In genomic region chr17:57518587-57519118, GRCh38 we compare ENCODE assay signal across 1 cellular context.
A peak's percentile ranks its signal among the peaks of the same experiment; 100 is the strongest.
TF ChIP-seq lines count a peak whose summit lies in the region.

No MANE protein-coding gene starts in this region.

TF ChIP-seq in HepG2, 621 proteins besides CTCF, POLR2A, EP300 and RAD21 (continued from another document and continues in another):
- TF ChIP-seq SRSF4 (IDR thresholded peaks at IDR 0.05; ENCODE audit: low read depth, low read length, poor library complexity, severe bottlenecking) = no peak
- TF ChIP-seq MEIS1 (CRISPR knock-in tag; IDR thresholded peaks at IDR 0.05; ENCODE audit: borderline replicate concordance) = no peak
- TF ChIP-seq ZNF276 (CRISPR knock-in tag; IDR thresholded peaks at IDR 0.05; ENCODE audit: low read depth) = no peak
- no peak for TF ChIP-seq FOXO1 (CRISPR knock-in tag; IDR thresholded peaks at IDR 0.05)
- TF ChIP-seq BCL3 (CRISPR knock-in tag; IDR thresholded peaks at IDR 0.05) = no peak
- TF ChIP-seq PAF1 (CRISPR knock-in tag; IDR thresholded peaks at IDR 0.05) = no peak
- TF ChIP-seq KDM6A (CRISPR knock-in tag; IDR thresholded peaks at IDR 0.05; ENCODE audit: low read depth) = no peak
- TF ChIP-seq CBX2 (IDR thresholded peaks at IDR 0.05; ENCODE audit: low read depth, low read length) = no peak
- TF ChIP-seq CBX2 (CRISPR knock-in tag; IDR thresholded peaks at IDR 0.05; ENCODE audit: low read depth) = no peak
- no peak for TF ChIP-seq FOXP4 (CRISPR knock-in tag; IDR thresholded peaks at IDR 0.05)
- no peak for TF ChIP-seq ELF4 (CRISPR knock-in tag; IDR thresholded peaks at IDR 0.05; ENCODE audit: borderline replicate concordance)
- no peak for TF ChIP-seq SALL2 (CRISPR knock-in tag; IDR thresholded peaks at IDR 0.05)
- TF ChIP-seq ZNF441 (CRISPR knock-in tag; IDR thresholded peaks at IDR 0.05; ENCODE audit: borderline replicate concordance) = no peak
- peak; percentile 52; the same call in 1 of the 2 replicates for TF ChIP-seq ZNF766 (CRISPR knock-in tag; IDR thresholded peaks at IDR 0.05; ENCODE audit: borderline replicate concordance)
- TF ChIP-seq ZNF703 (CRISPR knock-in tag; IDR thresholded peaks at IDR 0.05; ENCODE audit: borderline replicate concordance) = no peak
- no peak for TF ChIP-seq MLLT10 (CRISPR knock-in tag; IDR thresholded peaks at IDR 0.05)
- 0 out of 2 replicates have a peak, but pooled peaks have one; percentile 12 for TF ChIP-seq DNMT1 (CRISPR knock-in tag; IDR thresholded peaks at IDR 0.05)
- no peak for TF ChIP-seq FOXA1 (IDR thresholded peaks at IDR 0.05)
- no peak for TF ChIP-seq FOXA1 (CRISPR knock-in tag; IDR thresholded peaks at IDR 0.05)
- peak; percentile 45; the same call in 1 of the 2 replicates for TF ChIP-seq ZNF563 (CRISPR knock-in tag; IDR thresholded peaks at IDR 0.05)
- no peak for TF ChIP-seq GMEB1 (CRISPR knock-in tag; IDR thresholded peaks at IDR 0.05; ENCODE audit: borderline replicate concordance)
- TF ChIP-seq SNAPC5 (CRISPR knock-in tag; IDR thresholded peaks at IDR 0.05; ENCODE audit: borderline replicate concordance) = no peak
- no peak for TF ChIP-seq ZNF431 (CRISPR knock-in tag; IDR thresholded peaks at IDR 0.05; ENCODE audit: borderline replicate concordance, low read depth)
- no peak for TF ChIP-seq ZBTB40 (IDR thresholded peaks at IDR 0.05)
- TF ChIP-seq ZBTB40 (CRISPR knock-in tag; IDR thresholded peaks at IDR 0.05) = peak; percentile 37; the same call in 1 of the 2 replicates
- TF ChIP-seq SALL1 (CRISPR knock-in tag; IDR thresholded peaks at IDR 0.05) = peak; percentile 44; the same call in 1 of the 2 replicates
- TF ChIP-seq ZNF10 (CRISPR knock-in tag; IDR thresholded peaks at IDR 0.05; ENCODE audit: borderline replicate concordance, low read depth) = no peak
- TF ChIP-seq ZBTB34 (CRISPR knock-in tag; IDR thresholded peaks at IDR 0.05) = no peak
- no peak for TF ChIP-seq MEF2D (CRISPR knock-in tag; IDR thresholded peaks at IDR 0.05)
- no peak for TF ChIP-seq ZSCAN12 (CRISPR knock-in tag; IDR thresholded peaks at IDR 0.05)
- TF ChIP-seq ZNF841 (CRISPR knock-in tag; IDR thresholded peaks at IDR 0.05; ENCODE audit: borderline replicate concordance) = no peak
- TF ChIP-seq KMT2A (CRISPR knock-in tag; IDR thresholded peaks at IDR 0.05) = no peak
- no peak for TF ChIP-seq YY1 (IDR thresholded peaks at IDR 0.05; ENCODE audit: insufficient read depth, insufficient replicate concordance, low read depth, low read length)
- TF ChIP-seq ZMAT5 (CRISPR knock-in tag; IDR thresholded peaks at IDR 0.05; ENCODE audit: borderline replicate concordance, low read depth) = no peak
- no peak for TF ChIP-seq SOX5 (CRISPR knock-in tag; IDR thresholded peaks at IDR 0.05; ENCODE audit: borderline replicate concordance)
- peak; percentile 75; the same call in 1 of the 2 replicates for TF ChIP-seq ZNF280B (CRISPR knock-in tag; IDR thresholded peaks at IDR 0.05; ENCODE audit: borderline replicate concordance)
- TF ChIP-seq NFKB2 (CRISPR knock-in tag; IDR thresholded peaks at IDR 0.05; ENCODE audit: borderline replicate concordance) = peak; percentile 33; the same call in 1 of the 2 replicates
- no peak for TF ChIP-seq SMARCC2 (IDR thresholded peaks at IDR 0.05)
- TF ChIP-seq PHF21A (CRISPR knock-in tag; IDR thresholded peaks at IDR 0.05) = no peak
- TF ChIP-seq MEIS2 (CRISPR knock-in tag; IDR thresholded peaks at IDR 0.05) = no peak
- no peak for TF ChIP-seq SKIL (CRISPR knock-in tag; IDR thresholded peaks at IDR 0.05; ENCODE audit: borderline replicate concordance)
